ENCODE assay signal across 11 cellular contexts in genomic region chr9:127714020-127714835, GRCh38. TPM values are rescaled to one million over a fixed set of nuclear protein-coding genes. Genes with fewer than 3 reads are reported as not detected.
DNase-seq lines count a peak whose midpoint lies in the region; ATAC-seq and TF ChIP-seq lines count a peak whose summit lies in the region.
"Had no signal": no experiment of that assay in that cellular context is flagged by ENCODE, and none has a peak within 500 bp of the region (broad histone marks: within the 10 kb centered on the region; RNA-seq: fewer than 3 reads in every experiment).

No MANE protein-coding gene starts in this region.

- H4K20me1 ChIP-seq in BLaER1 treated with 17β-estradiol and CSF1 and Interleukin-3, amounts not matched to agents 10 nM and 100 nM, result peaks cover 0 to 54% (median 43%) of the 10 kb centered on the region in 11 experiments; a peak in 19 of 22 replicates
- peaks cover 15% of the 10 kb centered on the region for H4K20me1 ChIP-seq in osteoblast (ENCODE audit: insufficient read depth, low read length)

- H3K36me3 ChIP-seq in BLaER1 treated with 17β-estradiol and CSF1 and Interleukin-3, amounts not matched to agents 10 nM and 100 nM, result no peaks in the 10 kb centered on the region
- H3K36me3 ChIP-seq in osteoblast (ENCODE audit: insufficient read depth, low read length), result no peaks in the 10 kb centered on the region

- peaks cover 17% of the 10 kb centered on the region for H3K79me2 ChIP-seq in osteoblast (ENCODE audit: insufficient read depth, low read length)

- ATAC-seq in GM19023 (IDR thresholded peaks at IDR 0.05; ENCODE audit: unreplicated experiment) (no peak), GM21381 (IDR thresholded peaks at IDR 0.05; ENCODE audit: unreplicated experiment) (no peak)

- TF ChIP-seq POLR2A in NB4 (IDR thresholded peaks at IDR 0.05; ENCODE audit: extremely low read depth, insufficient read length), result no peak

- H2AFZ ChIP-seq in osteoblast (ENCODE audit: low read length), result no peak overlapping the region

- H3K9me3 ChIP-seq in BLaER1 treated with 17β-estradiol and CSF1 and Interleukin-3, amounts not matched to agents 10 nM and 100 nM (replicated peaks in 1 of 11), result 0 out of 22 replicates have a peak, but pooled peaks cover 0 to 1% (median 0%) of the 10 kb centered on the region in 11 experiments
- no peaks in the 10 kb centered on the region for H3K9me3 ChIP-seq in osteoblast (ENCODE audit: low read depth, low read length)

- H3K4me3 ChIP-seq in BLaER1 treated with 17β-estradiol and CSF1 and Interleukin-3, amounts not matched to agents 10 nM and 100 nM, result peak overlapping the region; percentile 74 to 93 (median 80); a peak in 18 of 20 replicates
- H3K4me3 ChIP-seq in NB4 (ENCODE audit: low read depth, low read length), result peak overlapping the region; percentile 14
- H3K4me3 ChIP-seq in dorsolateral prefrontal cortex, result peak overlapping the region; percentile 61 to 100 (median 85)
- H3K4me3 ChIP-seq in osteoblast (ENCODE audit: insufficient read depth, low read length), result peak overlapping the region; percentile 86

- H3K27ac ChIP-seq in BLaER1 treated with 17β-estradiol and CSF1 and Interleukin-3, amounts not matched to agents 10 nM and 100 nM, result no peak overlapping the region
- H3K27ac ChIP-seq in dorsolateral prefrontal cortex, result no peak overlapping the region
- no peak overlapping the region for H3K27ac ChIP-seq in osteoblast (ENCODE audit: low read depth, low read length)

- DNase-seq in NB4 (ENCODE audit: low read depth) (no peak), dorsolateral prefrontal cortex (no peak), osteoblast (ENCODE audit: insufficient read length, low spot score, missing footprints) (peak; percentile 85), NCI-H748 treated with DMSO at 0.1 percent for 48 hours (lab: John Stamatoyannopoulos, UW) (no peak), cerebellum (ENCODE audit: low spot score) (no peak)
- DNase-seq: activated effector memory CD4-positive, alpha-beta T cell treated with anti-CD3 and anti-CD28 coated beads, Interleukin-2, amount 50 U/mL, for 16 hours had no signal

- peak overlapping the region in 10 of 11 experiments; percentile 13 to 80 (median 48); a peak in 14 of 22 replicates for H3K9ac ChIP-seq in BLaER1 treated with 17β-estradiol and CSF1 and Interleukin-3, amounts not matched to agents 10 nM and 100 nM

- no peaks in the 10 kb centered on the region for H3K27me3 ChIP-seq in BLaER1 treated with 17β-estradiol and CSF1 and Interleukin-3, amounts not matched to agents 10 nM and 100 nM
- H3K27me3 ChIP-seq in dorsolateral prefrontal cortex (no peaks in the 10 kb centered on the region), osteoblast (ENCODE audit: insufficient read depth, low read length) (no peaks in the 10 kb centered on the region)

- peak overlapping the region; percentile 89 to 100 (median 98) for H3K4me2 ChIP-seq in BLaER1 treated with 17β-estradiol and CSF1 and Interleukin-3, amounts not matched to agents 10 nM and 100 nM
- H3K4me2 ChIP-seq in osteoblast (ENCODE audit: insufficient read depth, low read length), result peak overlapping the region; percentile 95

- TF ChIP-seq CTCF in NB4 (IDR thresholded peaks at IDR 0.05; ENCODE audit: low read depth, low read length) (no peak), dorsolateral prefrontal cortex (IDR thresholded peaks at IDR 0.05 in 54 of 56, conservative IDR thresholded peaks at IDR 0.05 in 2 of 56; ENCODE audit: low read depth in 1 of 56, partially characterized antibody in 56 of 56) (no peak), osteoblast (IDR thresholded peaks at IDR 0.05; ENCODE audit: extremely low read depth, low read depth, low read length) (no peak)

- intact Hi-C loops in dorsolateral prefrontal cortex (cut with DNase I), result loop anchor here (2.0 to 10.0 kb wide), 2 partner anchors 19 to 99 kb away; partner anchors contain the start of gene STXBP1 (in 1 of the 2)

- peaks cover 40 to 68% (median 63%) of the 10 kb centered on the region in 10 experiments for H3K4me1 ChIP-seq in BLaER1 treated with 17β-estradiol and CSF1 and Interleukin-3, amounts not matched to agents 10 nM and 100 nM
- peaks cover 9% of the 10 kb centered on the region for H3K4me1 ChIP-seq in osteoblast (ENCODE audit: insufficient read depth, low read length)

RNA-seq across cellular contexts. Expression of gene PTRH1, which starts 1.2 kb away (rescaled TPM):
- total RNA-seq in dorsolateral prefrontal cortex (10 to 100 TPM in 94 of 120 experiments, 1 to 10 TPM in 26; 4.2 to 19.6 (median 11.9) TPM), osteoblast (12.7 and 16.3 TPM in 2 replicates), cerebellum (9.8 TPM)

RNA-seq across cellular contexts. Expression of gene TTC16, which starts 1.7 kb away (rescaled TPM):
- total RNA-seq in dorsolateral prefrontal cortex (1 to 10 TPM in 3 of 120 experiments, under 1 TPM in 107, not detected in 10; 0.15 to 1.4 (median 0.47) TPM), osteoblast (under 0.01 TPM in 1 of 2 replicates, not detected in the other), cerebellum (not detected)
- total RNA-seq: M059J, pulmonary artery endothelial cell had no signal

RNA-seq across cellular contexts. Expression of gene CFAP157, which starts 7.4 kb away (rescaled TPM):
- total RNA-seq in dorsolateral prefrontal cortex, result 1 to 10 TPM in 12 of 120 experiments, under 1 TPM in 92, not detected in 16; 0.11 to 1.7 (median 0.55) TPM
- total RNA-seq in osteoblast, result not detected in 2 replicates
- total RNA-seq in cerebellum, result 0.27 TPM
- total RNA-seq: M059J, pulmonary artery endothelial cell had no signal

RNA-seq across cellular contexts. Expression of gene TOR2A, which starts 20.9 kb away (rescaled TPM):
- total RNA-seq in dorsolateral prefrontal cortex (10 to 100 TPM in 101 of 120 experiments, 1 to 10 TPM in 19; 7.7 to 18.6 (median 12.5) TPM), osteoblast (3.8 and 4.7 TPM in 2 replicates), cerebellum (8.3 TPM)

Comparison
In these comparisons a context has a peak if more than half of its experiments do, and no peak if none do; other contexts are left out.
1. H3K4me3 ChIP-seq: peak in every context shown above with its lines; median percentile 86 in osteoblast; 85 in dorsolateral prefrontal cortex; 80 in BLaER1 treated with 17β-estradiol and CSF1 and Interleukin-3, amounts not matched to agents 10 nM and 100 nM; 14 in NB4.